In the genomic region with DNA sequence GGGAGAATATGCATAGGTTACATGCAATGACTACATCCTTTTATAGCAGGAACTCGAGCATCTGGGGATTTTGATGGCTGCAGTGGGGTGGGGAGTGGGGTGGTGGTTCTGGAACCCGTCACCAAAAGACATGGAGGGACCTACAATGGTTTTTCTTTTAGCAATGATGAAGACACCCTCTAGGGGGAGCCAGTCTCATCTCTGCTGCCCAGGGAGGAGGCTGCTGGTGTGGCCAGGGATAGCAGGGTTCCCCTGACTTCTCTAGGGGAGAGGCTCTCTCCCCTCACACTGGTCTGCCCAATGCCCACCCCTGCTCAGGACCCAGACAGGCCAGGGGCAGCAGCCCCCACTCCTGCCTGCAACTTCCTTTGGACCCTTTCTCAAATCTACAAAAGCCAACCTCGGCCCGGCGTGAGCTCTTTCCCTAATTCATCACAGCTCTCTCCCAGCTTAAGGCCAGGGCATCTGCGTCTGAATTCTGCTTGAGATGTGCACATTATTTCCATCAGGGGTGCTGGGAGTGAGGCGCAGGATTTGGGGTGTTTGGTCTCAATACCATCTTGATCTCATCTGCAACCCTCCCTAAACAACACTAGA, we compare ENCODE assay signal across 8 cellular contexts.
DNase-seq lines count a peak whose midpoint lies in the region; ATAC-seq, FAIRE-seq and TF ChIP-seq lines count a peak whose summit lies in the region.

No MANE protein-coding gene starts in this region.

- POLR2A ChIA-PET in K562 (lab: Yijun Ruan, JAX), result interaction anchor here (0.6 kb wide), 1 partner anchor 349 kb away, joined by 3 read pairs; no protein-coding TSS in a partner anchor

- H3K27me3 ChIP-seq in K562 (ENCODE audit: control insufficient read depth in 2 of 2, insufficient read depth in 2 of 2, low read length in 2 of 2) (peaks cover 7 to 14% of the 10 kb centered on the region in 2 experiments; a peak in 3 of 5 replicates), left lung (no peaks in the 10 kb centered on the region)

- intact Hi-C loops in K562 (cut with micrococcal nuclease) (no loop called here), left lung (cut with DNase I) (no loop called here)

- no peak overlapping the region for H3K4me2 ChIP-seq in K562 (ENCODE audit: insufficient read depth, low read length)

- no peak overlapping the region for H2AFZ ChIP-seq in K562 (ENCODE audit: low read depth, low read length)

- no peak for TF ChIP-seq EP300 in K562 (IDR thresholded peaks at IDR 0.05; ENCODE audit: low read length)

- TF ChIP-seq POLR2A in K562 (conservative IDR thresholded peaks at IDR 0.05), result no peak

- H4K20me1 ChIP-seq in K562 (replicated peaks; ENCODE audit: control insufficient read depth, insufficient read depth, low read length), result no peaks in the 10 kb centered on the region

- no peak overlapping the region for H3K9ac ChIP-seq in K562 (ENCODE audit: insufficient read depth in 1 of 2, low read depth in 2 of 2, low read length in 2 of 2)

- CTCF ChIA-PET in K562 (lab: Yijun Ruan, JAX; ENCODE audit: low intra/inter-chr PET ratio), result no interaction called here

- ATAC-seq in GM18498 (IDR thresholded peaks at IDR 0.05; ENCODE audit: unreplicated experiment) (peak; percentile 78), HG03060 (IDR thresholded peaks at IDR 0.05; ENCODE audit: low read depth, unreplicated experiment) (peak; percentile 79), K562 (peak; percentile 99), left lung (peak; percentile 94), HG02610 (IDR thresholded peaks at IDR 0.05; ENCODE audit: unreplicated experiment) (no peak)

- H3K36me3 ChIP-seq in K562 (ENCODE audit: control insufficient read depth, insufficient read depth, low read length) (no peaks in the 10 kb centered on the region), left lung (peaks cover 0 to 43% of the 10 kb centered on the region in 2 donors)

- no peaks in the 10 kb centered on the region for H3K9me1 ChIP-seq in K562 (ENCODE audit: control insufficient read depth, insufficient read depth, low read length)

- BruUV-seq in K562 (replicated peaks; lab: Mats Ljungman, UMichigan), result no TSS peak

- H3K4me1 ChIP-seq in K562 (replicated peaks in 1 of 2; ENCODE audit: control insufficient read depth in 2 of 2, insufficient read depth in 2 of 2, low read length in 2 of 2), result no peaks in the 10 kb centered on the region
- no peaks in the 10 kb centered on the region for H3K4me1 ChIP-seq in left lung

- no peaks in the 10 kb centered on the region for H3K79me2 ChIP-seq in K562 (ENCODE audit: control insufficient read depth, insufficient read depth, low read length)

- TF ChIP-seq RAD21 in K562 (CRISPR knock-in tag; conservative IDR thresholded peaks at IDR 0.05 in 1 of 2, IDR thresholded peaks at IDR 0.05 in 1 of 2), result peak; percentile 29 to 60; a peak in 3 of 4 replicates

- 18% methylated on average over 7 of the region's 7 CpGs for WGBS in K562 (ENCODE audit: insufficient coverage, low coverage, missing lambda C conversion rate)

- H3K4me3 ChIP-seq in K562 (no peak overlapping the region), left lung (no peak overlapping the region)

- peak; percentile 77 for FAIRE-seq in K562 (lab: Jason Lieb, UNC)

- in situ Hi-C loops in K562 (cut with MboI), result no loop called here

- H3K9me3 ChIP-seq in K562 (replicated peaks; ENCODE audit: control insufficient read depth, insufficient read depth, low read depth, low read length) (no peaks in the 10 kb centered on the region), left lung (no peaks in the 10 kb centered on the region)

- DNase-seq in AG20443 (ENCODE audit: low spot score), result peak; percentile 89
- DNase-seq in NCI-H526 (lab: John Stamatoyannopoulos, UW), result peak; percentile 15 to 70
- DNase-seq in K562 (ENCODE audit: extremely low read depth in 1 of 4, low spot score in 3 of 4), result peak; percentile 62 to 74 (median 70)
- DNase-seq in left lung, result no peak
- no peak for DNase-seq in stimulated activated CD4-positive, alpha-beta T cell treated with anti-CD3 and anti-CD28 coated beads, Interleukin-4, amount 100 ng/mL, for 4 hours

- H3K27ac ChIP-seq in K562 (ENCODE audit: extremely low read depth, low read depth, low read length), result no peak overlapping the region
- no peak overlapping the region for H3K27ac ChIP-seq in left lung

- peak; percentile 71 to 77 (median 72) for TF ChIP-seq CTCF in K562 (IDR thresholded peaks at IDR 0.05 in 2 of 3, conservative IDR thresholded peaks at IDR 0.05 in 1 of 3; ENCODE audit: insufficient read depth in 2 of 3, low read depth in 1 of 3, low read length in 3 of 3)
- TF ChIP-seq CTCF in left lung (IDR thresholded peaks at IDR 0.05), result peak; percentile 39 to 60

TF ChIP-seq in K562, 482 proteins besides CTCF, POLR2A, EP300 and RAD21:
- TF ChIP-seq SRF (CRISPR knock-in tag; IDR thresholded peaks at IDR 0.05), result peak in 1 of 2 experiments; percentile 46; a peak in 1 of 4 replicates
- no peak for TF ChIP-seq PYGO2 (tag; IDR thresholded peaks at IDR 0.05)

Comparison
In these comparisons a context has a peak if more than half of its experiments do, and no peak if none do; other contexts are left out.
1. DNase-seq: peak in AG20443 (single experiment), NCI-H526 (2 of 2) and K562 (4 of 4); none in left lung (0 of 2) and stimulated activated CD4-positive, alpha-beta T cell treated with anti-CD3 and anti-CD28 coated beads, Interleukin-4, amount 100 ng/mL, for 4 hours (0 of 2).